9 cellular contexts compared by ENCODE assay signal in genomic region chr1:25033828-25034451, GRCh38.
DNase-seq lines count a peak whose midpoint lies in the region; TF ChIP-seq lines count a peak whose summit lies in the region.
"Had no signal": no experiment of that assay in that cellular context is flagged by ENCODE, and none has a peak within 500 bp of the region (broad histone marks: within the 10 kb centered on the region; RNA-seq: fewer than 3 reads in every experiment).

No MANE protein-coding gene starts in this region.

- H3K79me2 ChIP-seq in trophoblast cell (ENCODE audit: control insufficient read depth, insufficient read depth, low read length, poor library complexity), result no peaks in the 10 kb centered on the region

- H3K23ac ChIP-seq in trophoblast cell (ENCODE audit: low read length), result no peak overlapping the region

- H3K14ac ChIP-seq in trophoblast cell (ENCODE audit: low read length), result no peak overlapping the region

- peak overlapping the region; percentile 31 for H3K4me3 ChIP-seq in GM12864 (ENCODE audit: low read depth, low read length)
- no peak overlapping the region for H3K4me3 ChIP-seq in effector memory CD4-positive, alpha-beta T cell (ENCODE audit: insufficient read depth, low read depth, low read length, poor library complexity, severe bottlenecking)
- no peak overlapping the region for H3K4me3 ChIP-seq in trophoblast cell (ENCODE audit: low read depth, low read length)

- no peaks in the 10 kb centered on the region for H3K27me3 ChIP-seq in effector memory CD4-positive, alpha-beta T cell (replicated peaks; ENCODE audit: control insufficient read depth, insufficient read depth, low read length, poor library complexity, severe bottlenecking)
- no peaks in the 10 kb centered on the region for H3K27me3 ChIP-seq in trophoblast cell (ENCODE audit: insufficient read depth, low read length)

- no peak overlapping the region for H2AFZ ChIP-seq in trophoblast cell (ENCODE audit: insufficient read depth, low read length, poor library complexity)

- no peak overlapping the region for H3K4me2 ChIP-seq in trophoblast cell (ENCODE audit: low read length)

- H3K9me3 ChIP-seq in effector memory CD4-positive, alpha-beta T cell (ENCODE audit: control insufficient read depth, low read length), result no peaks in the 10 kb centered on the region
- H3K9me3 ChIP-seq in trophoblast cell (ENCODE audit: insufficient read depth, low read depth, low read length), result peaks cover 3% of the 10 kb centered on the region

- TF ChIP-seq CTCF in GM12864 (IDR thresholded peaks at IDR 0.05; ENCODE audit: low read depth, low read length, missing control alignments), result no peak

- H4K12ac ChIP-seq in trophoblast cell (ENCODE audit: low read depth, low read length), result no peak overlapping the region

- DNase-seq in GM12864 (ENCODE audit: low read depth), result no peak
- DNase-seq in MV-4-11 (lab: John Stamatoyannopoulos, UW), result peak; percentile 99
- DNase-seq in effector memory CD4-positive, alpha-beta T cell, result no peak
- peak; percentile 20 to 27 for DNase-seq in trophoblast cell
- DNase-seq in dedifferentiated amniotic fluid mesenchymal stem cell (ENCODE audit: extremely low spot score), result no peak
- no peak for DNase-seq in NCI-H748 treated with DMSO at 0.1 percent for 48 hours (lab: John Stamatoyannopoulos, UW)
- DNase-seq in iPS-NIHi7 (ENCODE audit: extremely low spot score), result no peak
- no peak for DNase-seq in SW 1271 (lab: John Stamatoyannopoulos, UW)
- DNase-seq: stimulated activated CD4-positive, alpha-beta T cell treated with anti-CD3 and anti-CD28 coated beads, Interleukin-4, amount 100 ng/mL, for 1 hour had no signal

- H3K27ac ChIP-seq in effector memory CD4-positive, alpha-beta T cell (ENCODE audit: insufficient read depth, low read length, poor library complexity, severe bottlenecking), result peak overlapping the region; percentile 58
- H3K27ac ChIP-seq in trophoblast cell (ENCODE audit: low read depth, low read length), result no peak overlapping the region

- no peak overlapping the region for H3K18ac ChIP-seq in trophoblast cell (ENCODE audit: low read length)

- H3K79me1 ChIP-seq in trophoblast cell (ENCODE audit: low read length), result no peaks in the 10 kb centered on the region

- no peak overlapping the region for H4K91ac ChIP-seq in trophoblast cell (ENCODE audit: low read depth, low read length)

- no peak overlapping the region for H2AK5ac ChIP-seq in trophoblast cell (ENCODE audit: low read length)

- no peak overlapping the region for H3K4ac ChIP-seq in trophoblast cell (ENCODE audit: low read depth, low read length)

- no peak overlapping the region for H3K9ac ChIP-seq in trophoblast cell (ENCODE audit: low read length)

- peaks cover 69% of the 10 kb centered on the region for H3K4me1 ChIP-seq in effector memory CD4-positive, alpha-beta T cell (ENCODE audit: control insufficient read depth, insufficient read depth, low read length, poor library complexity, severe bottlenecking)
- H3K4me1 ChIP-seq in trophoblast cell (ENCODE audit: control insufficient read depth in 1 of 2, insufficient read depth in 2 of 2, low read length in 2 of 2), result no peaks in the 10 kb centered on the region

- no peak overlapping the region for H2BK12ac ChIP-seq in trophoblast cell (ENCODE audit: low read length)

- no peak overlapping the region for H4K8ac ChIP-seq in trophoblast cell (ENCODE audit: low read depth, low read length)

- no CpG with 5 or more reads among the region's 23 CpGs for whole genome bisulfite sequencing in trophoblast cell (ENCODE audit: extremely low coverage, insufficient coverage, insufficient read length)

- H2BK120ac ChIP-seq in trophoblast cell (ENCODE audit: insufficient read depth, low read length, poor library complexity), result no peak overlapping the region

- H3K36me3 ChIP-seq in effector memory CD4-positive, alpha-beta T cell (ENCODE audit: control insufficient read depth, insufficient read depth, low read length), result no peaks in the 10 kb centered on the region
- H3K36me3 ChIP-seq in trophoblast cell (ENCODE audit: control insufficient read depth in 1 of 2, insufficient read depth in 2 of 2, low read length in 2 of 2), result no peaks in the 10 kb centered on the region

- H2BK5ac ChIP-seq in trophoblast cell (ENCODE audit: low read depth, low read length, poor library complexity), result no peak overlapping the region

Comparison
In these comparisons a context has a peak if more than half of its experiments do, and no peak if none do; other contexts are left out.
1. DNase-seq: peak in MV-4-11 (single experiment) and trophoblast cell (2 of 2); none in GM12864 (single experiment), effector memory CD4-positive, alpha-beta T cell (0 of 3), dedifferentiated amniotic fluid mesenchymal stem cell (single experiment), NCI-H748 treated with DMSO at 0.1 percent for 48 hours (single experiment), iPS-NIHi7 (single experiment) and SW 1271 (0 of 2).